In the genomic region with DNA sequence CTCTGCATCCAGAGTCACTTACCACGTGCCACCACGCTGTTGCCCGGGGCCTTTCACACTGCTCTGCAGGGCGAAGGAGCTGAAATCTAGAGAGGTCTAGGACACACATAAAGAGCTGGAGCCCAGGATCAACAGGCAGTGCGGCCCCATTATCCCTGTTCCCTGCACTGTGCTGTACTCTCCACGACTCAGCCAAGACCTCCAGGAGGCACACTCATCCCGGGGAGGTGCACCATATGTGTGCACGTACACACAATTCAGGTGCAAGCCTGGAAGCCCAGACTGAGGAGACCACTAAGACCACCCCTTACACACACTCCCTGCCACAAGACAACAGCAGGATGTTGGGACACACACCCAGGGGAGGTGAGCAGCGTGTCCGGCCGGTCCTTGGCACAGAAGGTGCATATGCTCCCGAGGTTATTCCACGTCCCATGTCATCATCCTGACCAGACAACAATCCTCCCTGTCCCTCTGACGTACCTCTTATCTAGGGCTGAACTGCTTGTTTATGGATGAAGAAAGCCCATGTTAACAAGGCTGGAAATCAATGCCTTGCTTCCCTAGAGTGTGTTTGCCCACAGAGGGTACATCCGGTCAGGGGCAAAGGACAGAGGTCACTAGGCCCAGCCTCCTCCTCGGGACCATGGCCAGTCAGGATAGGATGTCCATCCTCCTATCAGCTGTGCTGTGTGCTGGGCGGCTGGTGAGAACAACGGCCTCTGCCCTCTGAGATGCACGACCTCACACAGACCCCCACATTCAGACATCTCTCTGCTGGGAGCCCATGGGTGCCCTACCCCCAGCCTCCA, we compare ENCODE assay signal across 1 cellular context.
TF ChIP-seq lines count a peak whose summit lies in the region.

No MANE protein-coding gene starts in this region.

TF ChIP-seq in HepG2, 621 proteins besides CTCF, POLR2A, EP300 and RAD21 (continued from another document and continues in another):
- TF ChIP-seq, protein P1, sequence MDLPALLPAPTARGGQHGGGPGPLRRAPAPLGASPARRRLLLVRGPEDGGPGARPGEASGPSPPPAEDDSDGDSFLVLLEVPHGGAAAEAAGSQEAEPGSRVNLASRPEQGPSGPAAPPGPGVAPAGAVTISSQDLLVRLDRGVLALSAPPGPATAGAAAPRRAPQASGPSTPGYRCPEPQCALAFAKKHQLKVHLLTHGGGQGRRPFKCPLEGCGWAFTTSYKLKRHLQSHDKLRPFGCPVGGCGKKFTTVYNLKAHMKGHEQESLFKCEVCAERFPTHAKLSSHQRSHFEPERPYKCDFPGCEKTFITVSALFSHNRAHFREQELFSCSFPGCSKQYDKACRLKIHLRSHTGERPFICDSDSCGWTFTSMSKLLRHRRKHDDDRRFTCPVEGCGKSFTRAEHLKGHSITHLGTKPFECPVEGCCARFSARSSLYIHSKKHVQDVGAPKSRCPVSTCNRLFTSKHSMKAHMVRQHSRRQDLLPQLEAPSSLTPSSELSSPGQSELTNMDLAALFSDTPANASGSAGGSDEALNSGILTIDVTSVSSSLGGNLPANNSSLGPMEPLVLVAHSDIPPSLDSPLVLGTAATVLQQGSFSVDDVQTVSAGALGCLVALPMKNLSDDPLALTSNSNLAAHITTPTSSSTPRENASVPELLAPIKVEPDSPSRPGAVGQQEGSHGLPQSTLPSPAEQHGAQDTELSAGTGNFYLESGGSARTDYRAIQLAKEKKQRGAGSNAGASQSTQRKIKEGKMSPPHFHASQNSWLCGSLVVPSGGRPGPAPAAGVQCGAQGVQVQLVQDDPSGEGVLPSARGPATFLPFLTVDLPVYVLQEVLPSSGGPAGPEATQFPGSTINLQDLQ (CRISPR knock-in tag; IDR thresholded peaks at IDR 0.05): no peak
- TF ChIP-seq GTF2F1 (IDR thresholded peaks at IDR 0.05; ENCODE audit: low read length): no peak
- no peak; the same call in 1 of the 2 replicates for TF ChIP-seq ZNF567 (CRISPR knock-in tag; IDR thresholded peaks at IDR 0.05; ENCODE audit: borderline replicate concordance)
- no peak for TF ChIP-seq ATF7 (IDR thresholded peaks at IDR 0.05)
- 0 out of 2 replicates have a peak, but pooled peaks have one; percentile 33 for TF ChIP-seq ATF7 (CRISPR knock-in tag; IDR thresholded peaks at IDR 0.05)
- peak; percentile 50; the same call in 1 of the 2 replicates for TF ChIP-seq ZNF350 (CRISPR knock-in tag; IDR thresholded peaks at IDR 0.05; ENCODE audit: borderline replicate concordance, low read depth)
- TF ChIP-seq ATF1 (CRISPR knock-in tag; IDR thresholded peaks at IDR 0.05): no peak
- no peak for TF ChIP-seq NFIC (IDR thresholded peaks at IDR 0.05; ENCODE audit: low read length)
- no peak for TF ChIP-seq NCOA5 (CRISPR knock-in tag; IDR thresholded peaks at IDR 0.05)
- TF ChIP-seq KAT8 (CRISPR knock-in tag; IDR thresholded peaks at IDR 0.05): peak; percentile 59; the same call in 1 of the 2 replicates
- peak; percentile 77; the same call in 1 of the 2 replicates for TF ChIP-seq NR2F2 (IDR thresholded peaks at IDR 0.05; ENCODE audit: borderline replicate concordance, low read depth)
- TF ChIP-seq ZNF788 (CRISPR knock-in tag; IDR thresholded peaks at IDR 0.05; ENCODE audit: borderline replicate concordance): peak; percentile 41; the same call in 1 of the 2 replicates
- TF ChIP-seq GABPB1 (CRISPR knock-in tag; IDR thresholded peaks at IDR 0.05): peak; percentile 86
- no peak for TF ChIP-seq MAFF (IDR thresholded peaks at IDR 0.05; ENCODE audit: low read depth, low read length)
- TF ChIP-seq ZSCAN22 (CRISPR knock-in tag; IDR thresholded peaks at IDR 0.05): no peak
- TF ChIP-seq, protein P2, sequence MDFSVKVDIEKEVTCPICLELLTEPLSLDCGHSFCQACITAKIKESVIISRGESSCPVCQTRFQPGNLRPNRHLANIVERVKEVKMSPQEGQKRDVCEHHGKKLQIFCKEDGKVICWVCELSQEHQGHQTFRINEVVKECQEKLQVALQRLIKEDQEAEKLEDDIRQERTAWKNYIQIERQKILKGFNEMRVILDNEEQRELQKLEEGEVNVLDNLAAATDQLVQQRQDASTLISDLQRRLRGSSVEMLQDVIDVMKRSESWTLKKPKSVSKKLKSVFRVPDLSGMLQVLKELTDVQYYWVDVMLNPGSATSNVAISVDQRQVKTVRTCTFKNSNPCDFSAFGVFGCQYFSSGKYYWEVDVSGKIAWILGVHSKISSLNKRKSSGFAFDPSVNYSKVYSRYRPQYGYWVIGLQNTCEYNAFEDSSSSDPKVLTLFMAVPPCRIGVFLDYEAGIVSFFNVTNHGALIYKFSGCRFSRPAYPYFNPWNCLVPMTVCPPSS (IDR thresholded peaks at IDR 0.05): no peak
- no peak for TF ChIP-seq KLF16 (CRISPR knock-in tag; IDR thresholded peaks at IDR 0.05)
- no peak for TF ChIP-seq PHF5A (CRISPR knock-in tag; IDR thresholded peaks at IDR 0.05; ENCODE audit: low read depth, unreplicated experiment)
- no peak for TF ChIP-seq EEA1 (CRISPR knock-in tag; IDR thresholded peaks at IDR 0.05; ENCODE audit: borderline replicate concordance)
- TF ChIP-seq MED1 (CRISPR knock-in tag; IDR thresholded peaks at IDR 0.05): peak; percentile 86
- peak; percentile 34; the same call in 1 of the 2 replicates for TF ChIP-seq THAP11 (CRISPR knock-in tag; IDR thresholded peaks at IDR 0.05)
- TF ChIP-seq TSC22D2 (CRISPR knock-in tag; IDR thresholded peaks at IDR 0.05; ENCODE audit: borderline replicate concordance): no peak
- TF ChIP-seq PITX1 (CRISPR knock-in tag; IDR thresholded peaks at IDR 0.05): peak; percentile 68
- TF ChIP-seq ELF1 (CRISPR knock-in tag; IDR thresholded peaks at IDR 0.05): no peak
- no peak for TF ChIP-seq ZNF484 (CRISPR knock-in tag; IDR thresholded peaks at IDR 0.05; ENCODE audit: borderline replicate concordance, low read depth)
- no peak for TF ChIP-seq PRPF4 (IDR thresholded peaks at IDR 0.05; ENCODE audit: low read depth, low read length, poor library complexity, severe bottlenecking)
- no peak for TF ChIP-seq TGIF2 (CRISPR knock-in tag; IDR thresholded peaks at IDR 0.05)
- TF ChIP-seq ZC3H13 (CRISPR knock-in tag; IDR thresholded peaks at IDR 0.05): peak; percentile 49; the same call in 1 of the 2 replicates
- TF ChIP-seq HOXA9 (CRISPR knock-in tag; IDR thresholded peaks at IDR 0.05; ENCODE audit: borderline replicate concordance): no peak
- TF ChIP-seq, protein P3, sequence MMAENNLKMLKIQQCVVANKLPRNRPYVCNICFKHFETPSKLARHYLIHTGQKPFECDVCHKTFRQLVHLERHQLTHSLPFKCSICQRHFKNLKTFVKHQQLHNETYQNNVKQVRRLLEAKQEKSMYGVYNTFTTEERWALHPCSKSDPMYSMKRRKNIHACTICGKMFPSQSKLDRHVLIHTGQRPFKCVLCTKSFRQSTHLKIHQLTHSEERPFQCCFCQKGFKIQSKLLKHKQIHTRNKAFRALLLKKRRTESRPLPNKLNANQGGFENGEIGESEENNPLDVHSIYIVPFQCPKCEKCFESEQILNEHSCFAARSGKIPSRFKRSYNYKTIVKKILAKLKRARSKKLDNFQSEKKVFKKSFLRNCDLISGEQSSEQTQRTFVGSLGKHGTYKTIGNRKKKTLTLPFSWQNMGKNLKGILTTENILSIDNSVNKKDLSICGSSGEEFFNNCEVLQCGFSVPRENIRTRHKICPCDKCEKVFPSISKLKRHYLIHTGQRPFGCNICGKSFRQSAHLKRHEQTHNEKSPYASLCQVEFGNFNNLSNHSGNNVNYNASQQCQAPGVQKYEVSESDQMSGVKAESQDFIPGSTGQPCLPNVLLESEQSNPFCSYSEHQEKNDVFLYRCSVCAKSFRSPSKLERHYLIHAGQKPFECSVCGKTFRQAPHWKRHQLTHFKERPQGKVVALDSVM (CRISPR knock-in tag; IDR thresholded peaks at IDR 0.05): no peak
- TF ChIP-seq ATAD3A (CRISPR knock-in tag; IDR thresholded peaks at IDR 0.05): no peak
- TF ChIP-seq, protein P4, sequence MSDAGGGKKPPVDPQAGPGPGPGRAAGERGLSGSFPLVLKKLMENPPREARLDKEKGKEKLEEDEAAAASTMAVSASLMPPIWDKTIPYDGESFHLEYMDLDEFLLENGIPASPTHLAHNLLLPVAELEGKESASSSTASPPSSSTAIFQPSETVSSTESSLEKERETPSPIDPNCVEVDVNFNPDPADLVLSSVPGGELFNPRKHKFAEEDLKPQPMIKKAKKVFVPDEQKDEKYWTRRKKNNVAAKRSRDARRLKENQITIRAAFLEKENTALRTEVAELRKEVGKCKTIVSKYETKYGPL (CRISPR knock-in tag; IDR thresholded peaks at IDR 0.05): no peak
- TF ChIP-seq, protein P5, sequence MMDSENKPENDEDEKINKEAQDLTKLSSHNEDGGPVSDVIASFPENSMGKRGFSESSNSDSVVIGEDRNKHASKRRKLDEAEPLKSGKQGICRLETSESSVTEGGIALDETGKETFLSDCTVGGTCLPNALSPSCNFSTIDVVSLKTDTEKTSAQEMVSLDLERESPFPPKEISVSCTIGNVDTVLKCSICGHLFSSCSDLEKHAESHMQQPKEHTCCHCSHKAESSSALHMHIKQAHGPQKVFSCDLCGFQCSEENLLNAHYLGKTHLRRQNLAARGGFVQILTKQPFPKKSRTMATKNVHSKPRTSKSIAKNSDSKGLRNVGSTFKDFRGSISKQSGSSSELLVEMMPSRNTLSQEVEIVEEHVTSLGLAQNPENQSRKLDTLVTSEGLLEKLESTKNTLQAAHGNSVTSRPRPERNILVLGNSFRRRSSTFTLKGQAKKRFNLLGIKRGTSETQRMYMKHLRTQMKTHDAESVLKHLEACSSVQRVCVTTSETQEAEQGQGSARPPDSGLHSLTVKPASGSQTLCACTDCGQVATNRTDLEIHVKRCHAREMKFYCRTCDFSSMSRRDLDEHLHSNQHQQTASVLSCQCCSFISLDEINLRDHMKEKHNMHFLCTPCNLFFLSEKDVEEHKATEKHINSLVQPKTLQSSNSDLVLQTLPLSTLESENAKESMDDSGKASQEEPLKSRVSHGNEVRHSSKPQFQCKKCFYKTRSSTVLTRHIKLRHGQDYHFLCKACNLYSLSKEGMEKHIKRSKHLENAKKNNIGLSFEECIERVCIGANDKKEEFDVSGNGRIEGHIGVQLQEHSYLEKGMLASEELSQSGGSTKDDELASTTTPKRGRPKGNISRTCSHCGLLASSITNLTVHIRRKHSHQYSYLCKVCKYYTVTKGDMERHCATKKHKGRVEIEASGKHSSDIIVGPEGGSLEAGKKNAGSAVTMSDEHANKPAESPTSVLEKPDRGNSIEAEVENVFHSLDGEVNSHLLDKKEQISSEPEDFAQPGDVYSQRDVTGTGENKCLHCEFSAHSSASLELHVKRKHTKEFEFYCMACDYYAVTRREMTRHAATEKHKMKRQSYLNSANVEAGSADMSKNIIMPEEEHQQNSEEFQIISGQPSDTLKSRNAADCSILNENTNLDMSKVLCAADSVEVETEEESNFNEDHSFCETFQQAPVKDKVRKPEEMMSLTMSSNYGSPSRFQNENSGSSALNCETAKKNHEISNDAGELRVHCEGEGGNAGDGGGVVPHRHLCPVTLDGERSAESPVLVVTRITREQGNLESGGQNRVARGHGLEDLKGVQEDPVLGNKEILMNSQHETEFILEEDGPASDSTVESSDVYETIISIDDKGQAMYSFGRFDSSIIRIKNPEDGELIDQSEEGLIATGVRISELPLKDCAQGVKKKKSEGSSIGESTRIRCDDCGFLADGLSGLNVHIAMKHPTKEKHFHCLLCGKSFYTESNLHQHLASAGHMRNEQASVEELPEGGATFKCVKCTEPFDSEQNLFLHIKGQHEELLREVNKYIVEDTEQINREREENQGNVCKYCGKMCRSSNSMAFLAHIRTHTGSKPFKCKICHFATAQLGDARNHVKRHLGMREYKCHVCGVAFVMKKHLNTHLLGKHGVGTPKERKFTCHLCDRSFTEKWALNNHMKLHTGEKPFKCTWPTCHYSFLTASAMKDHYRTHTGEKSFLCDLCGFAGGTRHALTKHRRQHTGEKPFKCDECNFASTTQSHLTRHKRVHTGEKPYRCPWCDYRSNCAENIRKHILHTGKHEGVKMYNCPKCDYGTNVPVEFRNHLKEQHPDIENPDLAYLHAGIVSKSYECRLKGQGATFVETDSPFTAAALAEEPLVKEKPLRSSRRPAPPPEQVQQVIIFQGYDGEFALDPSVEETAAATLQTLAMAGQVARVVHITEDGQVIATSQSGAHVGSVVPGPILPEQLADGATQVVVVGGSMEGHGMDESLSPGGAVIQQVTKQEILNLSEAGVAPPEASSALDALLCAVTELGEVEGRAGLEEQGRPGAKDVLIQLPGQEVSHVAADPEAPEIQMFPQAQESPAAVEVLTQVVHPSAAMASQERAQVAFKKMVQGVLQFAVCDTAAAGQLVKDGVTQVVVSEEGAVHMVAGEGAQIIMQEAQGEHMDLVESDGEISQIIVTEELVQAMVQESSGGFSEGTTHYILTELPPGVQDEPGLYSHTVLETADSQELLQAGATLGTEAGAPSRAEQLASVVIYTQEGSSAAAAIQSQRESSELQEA (CRISPR knock-in tag; IDR thresholded peaks at IDR 0.05; ENCODE audit: not compliant biosample characterization): no peak
- no peak for TF ChIP-seq NFE2 (CRISPR knock-in tag; IDR thresholded peaks at IDR 0.05)
- TF ChIP-seq, protein P6, sequence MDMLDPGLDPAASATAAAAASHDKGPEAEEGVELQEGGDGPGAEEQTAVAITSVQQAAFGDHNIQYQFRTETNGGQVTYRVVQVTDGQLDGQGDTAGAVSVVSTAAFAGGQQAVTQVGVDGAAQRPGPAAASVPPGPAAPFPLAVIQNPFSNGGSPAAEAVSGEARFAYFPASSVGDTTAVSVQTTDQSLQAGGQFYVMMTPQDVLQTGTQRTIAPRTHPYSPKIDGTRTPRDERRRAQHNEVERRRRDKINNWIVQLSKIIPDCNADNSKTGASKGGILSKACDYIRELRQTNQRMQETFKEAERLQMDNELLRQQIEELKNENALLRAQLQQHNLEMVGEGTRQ (IDR thresholded peaks at IDR 0.05; ENCODE audit: low read depth, low read length): no peak
- TF ChIP-seq, protein P6 (CRISPR knock-in tag; IDR thresholded peaks at IDR 0.05; ENCODE audit: borderline replicate concordance): no peak
- TF ChIP-seq SNAPC2 (CRISPR knock-in tag; IDR thresholded peaks at IDR 0.05): no peak
- no peak for TF ChIP-seq KLF11 (CRISPR knock-in tag; IDR thresholded peaks at IDR 0.05)
- TF ChIP-seq, protein P7, sequence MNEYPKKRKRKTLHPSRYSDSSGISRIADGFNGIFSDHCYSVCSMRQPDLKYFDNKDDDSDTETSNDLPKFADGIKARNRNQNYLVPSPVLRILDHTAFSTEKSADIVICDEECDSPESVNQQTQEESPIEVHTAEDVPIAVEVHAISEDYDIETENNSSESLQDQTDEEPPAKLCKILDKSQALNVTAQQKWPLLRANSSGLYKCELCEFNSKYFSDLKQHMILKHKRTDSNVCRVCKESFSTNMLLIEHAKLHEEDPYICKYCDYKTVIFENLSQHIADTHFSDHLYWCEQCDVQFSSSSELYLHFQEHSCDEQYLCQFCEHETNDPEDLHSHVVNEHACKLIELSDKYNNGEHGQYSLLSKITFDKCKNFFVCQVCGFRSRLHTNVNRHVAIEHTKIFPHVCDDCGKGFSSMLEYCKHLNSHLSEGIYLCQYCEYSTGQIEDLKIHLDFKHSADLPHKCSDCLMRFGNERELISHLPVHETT (CRISPR knock-in tag; conservative IDR thresholded peaks at IDR 0.05): no peak
